Comparison of ENCODE assay signal across 20 cellular contexts in genomic region chr13:111385182-111385857, GRCh38.
DNase-seq lines count a peak whose midpoint lies in the region; ATAC-seq lines count a peak whose summit lies in the region.
"Had no signal": no experiment of that assay in that cellular context is flagged by ENCODE, and none has a peak within 500 bp of the region (broad histone marks: within the 10 kb centered on the region; RNA-seq: fewer than 3 reads in every experiment).

No MANE protein-coding gene starts in this region.

- DNase-seq in activated CD4-positive, alpha-beta T cell treated with anti-CD3 and anti-CD28 coated beads, Interleukin-2, amount 10 ng/mL, durations not matched to agents 7 days and 5 days: no peak
- DNase-seq in activated CD4-positive, alpha-beta T cell treated with anti-CD3 and anti-CD28 coated beads for 48 hours: no peak
- DNase-seq in COR-L47 (lab: John Stamatoyannopoulos, UW) (peak; percentile 96), NCI-H69 (lab: John Stamatoyannopoulos, UW) (peak; percentile 98), activated gamma-delta T cell treated with Interleukin-2 at 50 U/mL for 16 hours (no peak), DMS53 treated with DMSO at 0.1 percent for 48 hours (lab: John Stamatoyannopoulos, UW; ENCODE audit: unreplicated experiment) (no peak)
- no peak for DNase-seq in naive thymus-derived CD4-positive, alpha-beta T cell
- DNase-seq: GDM1; GOT3; Kasumi-1; NCI-H1930; NCI-H526; nephron progenitor cell; stimulated activated naive CD8-positive, alpha-beta T cell treated with anti-CD3 and anti-CD28 coated beads, Interleukin-15, Interleukin-2, amounts not matched to agents 100 U/mL and 50 U/mL, for 24 hours had no signal

- POLR2A ChIA-PET in activated CD4-positive, alpha-beta T cell treated with anti-CD3 and anti-CD28 coated beads, Interleukin-2, amount 10 ng/mL, durations not matched to agents 7 days and 5 days (lab: Charles Lee): interaction anchor here (0.6 kb wide), 1 partner anchor 202 kb away, joined by 3 read pairs; no protein-coding TSS in a partner anchor
- POLR2A ChIA-PET in naive thymus-derived CD4-positive, alpha-beta T cell (lab: Charles Lee): interaction anchor here (0.6 kb wide), 2 partner anchors 16 to 92 kb away, joined by 3 read pairs; no protein-coding TSS in a partner anchor

- intact Hi-C loops in naive thymus-derived CD4-positive, alpha-beta T cell (cut with micrococcal nuclease): loop anchor here in 1 of 2 donors (2.0 to 10.0 kb wide), 2 partner anchors 43 to 471 kb away; partner anchors contain the start of gene ANKRD10

- peak overlapping the region; percentile 42 for H3K27ac Mint-ChIP-seq in activated CD4-positive, alpha-beta T cell treated with anti-CD3 and anti-CD28 coated beads, Interleukin-2, amount 10 ng/mL, durations not matched to agents 7 days and 5 days
- H3K27ac Mint-ChIP-seq in naive thymus-derived CD4-positive, alpha-beta T cell: peak overlapping the region in 8 of 9 donors; percentile 55 to 93 (median 82)
- H3K27ac Mint-ChIP-seq: activated CD4-positive, alpha-beta memory T cell treated with anti-CD3 and anti-CD28 coated beads for 36 hours; activated naive CD4-positive, alpha-beta T cell treated with anti-CD3 and anti-CD28 coated beads, Interleukin-2, amount 50 U/mL, for 72 hours; nephron progenitor cell had no signal

- H3K4me3 ChIP-seq in naive thymus-derived CD4-positive, alpha-beta T cell (ENCODE audit: low read length): peak overlapping the region; percentile 34
- H3K4me3 ChIP-seq: heart left ventricle, SK-N-MC had no signal

- H3K4me3 Mint-ChIP-seq in activated CD4-positive, alpha-beta T cell treated with anti-CD3 and anti-CD28 coated beads, Interleukin-2, amount 10 ng/mL, durations not matched to agents 7 days and 5 days: peak overlapping the region; percentile 48
- peak overlapping the region; percentile 41 to 84 (median 71) for H3K4me3 Mint-ChIP-seq in naive thymus-derived CD4-positive, alpha-beta T cell
- H3K4me3 Mint-ChIP-seq: activated CD4-positive, alpha-beta memory T cell treated with anti-CD3 and anti-CD28 coated beads for 36 hours; nephron progenitor cell had no signal

- peaks cover 1% of the 10 kb centered on the region for H3K9me3 Mint-ChIP-seq in activated CD4-positive, alpha-beta T cell treated with anti-CD3 and anti-CD28 coated beads, Interleukin-2, amount 10 ng/mL, durations not matched to agents 7 days and 5 days
- peaks cover 0 to 5% (median 0%) of the 10 kb centered on the region in 11 donors for H3K9me3 Mint-ChIP-seq in naive thymus-derived CD4-positive, alpha-beta T cell
- H3K9me3 Mint-ChIP-seq: activated CD4-positive, alpha-beta memory T cell treated with anti-CD3 and anti-CD28 coated beads for 36 hours; activated naive CD4-positive, alpha-beta T cell treated with anti-CD3 and anti-CD28 coated beads, Interleukin-2, amount 50 U/mL, for 72 hours had no signal

- ATAC-seq in naive thymus-derived CD4-positive, alpha-beta T cell: no peak
- ATAC-seq in GM18867 (IDR thresholded peaks at IDR 0.05; ENCODE audit: unreplicated experiment): no peak
- ATAC-seq: heart left ventricle; Panc1; stimulated activated naive CD8-positive, alpha-beta T cell treated with anti-CD3 and anti-CD28 coated beads, Interleukin-15, Interleukin-2, amounts not matched to agents 100 U/mL and 50 U/mL, for 24 hours had no signal

- no peaks in the 10 kb centered on the region for H3K36me3 Mint-ChIP-seq in activated CD4-positive, alpha-beta T cell treated with anti-CD3 and anti-CD28 coated beads, Interleukin-2, amount 10 ng/mL, durations not matched to agents 7 days and 5 days (ENCODE audit: low read depth)
- no peaks in the 10 kb centered on the region for H3K36me3 Mint-ChIP-seq in naive thymus-derived CD4-positive, alpha-beta T cell
- H3K36me3 Mint-ChIP-seq: activated CD4-positive, alpha-beta memory T cell treated with anti-CD3 and anti-CD28 coated beads for 36 hours had no signal

- CTCF ChIA-PET in activated CD4-positive, alpha-beta T cell treated with anti-CD3 and anti-CD28 coated beads, Interleukin-2, amount 10 ng/mL, durations not matched to agents 7 days and 5 days (lab: Charles Lee): no interaction called here
- CTCF ChIA-PET in naive thymus-derived CD4-positive, alpha-beta T cell (lab: Charles Lee): interaction anchor here (1.0 kb wide), 1 partner anchor 70 kb away, joined by 3 read pairs; no protein-coding TSS in a partner anchor

- H3K36me3 ChIP-seq in naive thymus-derived CD4-positive, alpha-beta T cell (ENCODE audit: control insufficient read depth in 2 of 3, insufficient read depth in 3 of 3, low read length in 3 of 3): no peaks in the 10 kb centered on the region
- H3K36me3 ChIP-seq: heart left ventricle had no signal

- peaks cover 0 to 40% of the 10 kb centered on the region in 2 donors for H3K4me1 ChIP-seq in naive thymus-derived CD4-positive, alpha-beta T cell (ENCODE audit: control insufficient read depth in 2 of 2, insufficient read depth in 2 of 2, low read length in 2 of 2)
- H3K4me1 ChIP-seq: heart left ventricle had no signal

- peaks cover 50% of the 10 kb centered on the region for H3K4me1 Mint-ChIP-seq in activated CD4-positive, alpha-beta T cell treated with anti-CD3 and anti-CD28 coated beads, Interleukin-2, amount 10 ng/mL, durations not matched to agents 7 days and 5 days
- H3K4me1 Mint-ChIP-seq in naive thymus-derived CD4-positive, alpha-beta T cell: peaks cover 28 to 61% (median 51%) of the 10 kb centered on the region in 7 donors
- H3K4me1 Mint-ChIP-seq: nephron progenitor cell had no signal

- H3K9me3 ChIP-seq in naive thymus-derived CD4-positive, alpha-beta T cell (ENCODE audit: control insufficient read depth in 2 of 3, low read length in 3 of 3): no peaks in the 10 kb centered on the region

- peak overlapping the region; percentile 34 for H3K27ac ChIP-seq in naive thymus-derived CD4-positive, alpha-beta T cell (ENCODE audit: low read depth, low read length)
- H3K27ac ChIP-seq: heart left ventricle, SK-N-MC had no signal

- peaks cover 2% of the 10 kb centered on the region for H3K27me3 Mint-ChIP-seq in activated CD4-positive, alpha-beta T cell treated with anti-CD3 and anti-CD28 coated beads, Interleukin-2, amount 10 ng/mL, durations not matched to agents 7 days and 5 days
- no peaks in the 10 kb centered on the region for H3K27me3 Mint-ChIP-seq in naive thymus-derived CD4-positive, alpha-beta T cell

- no peaks in the 10 kb centered on the region for H3K27me3 ChIP-seq in naive thymus-derived CD4-positive, alpha-beta T cell (ENCODE audit: control insufficient read depth in 2 of 2, insufficient read depth in 2 of 2, low read length in 2 of 2)

Comparison
In these comparisons a context has a peak if more than half of its experiments do, and no peak if none do; other contexts are left out.
1. DNase-seq: peak in COR-L47 (single experiment) and NCI-H69 (single experiment); none in activated CD4-positive, alpha-beta T cell treated with anti-CD3 and anti-CD28 coated beads, Interleukin-2, amount 10 ng/mL, durations not matched to agents 7 days and 5 days (single experiment), activated CD4-positive, alpha-beta T cell treated with anti-CD3 and anti-CD28 coated beads for 48 hours (single experiment), naive thymus-derived CD4-positive, alpha-beta T cell (0 of 9), activated gamma-delta T cell treated with Interleukin-2 at 50 U/mL for 16 hours (single experiment) and DMS53 treated with DMSO at 0.1 percent for 48 hours (single experiment).